7 cellular contexts compared by ENCODE assay signal in the genomic region with DNA sequence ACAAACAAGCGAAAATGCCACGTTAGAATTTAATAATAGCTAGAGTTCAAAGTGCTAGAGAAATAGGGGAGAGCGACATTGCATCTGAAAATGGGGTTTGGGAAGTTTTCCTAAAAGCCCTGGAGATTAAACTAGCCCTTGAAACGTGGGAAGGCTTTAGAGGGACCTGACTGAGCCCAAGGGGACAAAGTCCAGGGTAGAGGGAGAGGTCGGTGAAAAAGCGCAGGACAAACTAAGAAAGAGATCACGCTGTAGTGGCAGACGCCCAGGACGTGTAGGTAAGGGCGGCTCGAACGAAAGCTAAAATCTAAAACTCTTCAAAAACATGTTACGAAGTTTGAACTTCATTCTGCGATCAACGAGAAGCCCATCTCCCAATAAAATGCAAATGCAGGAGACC. TPM values are rescaled to one million over a fixed set of nuclear protein-coding genes. Genes with fewer than 3 reads are reported as not detected.
DNase-seq lines count a peak whose midpoint lies in the region; ATAC-seq and TF ChIP-seq lines count a peak whose summit lies in the region.

No MANE protein-coding gene starts in this region.

- no peaks in the 10 kb centered on the region for H3K27me3 Mint-ChIP-seq in activated CD8-positive, alpha-beta T cell treated with anti-CD3 and anti-CD28 coated beads for 36 hours
- H3K27me3 Mint-ChIP-seq in stimulated activated memory B cell treated with anti-CD40 and anti-IgM and Interleukin-4, amounts not matched to agents 10 μg/mL and 1 μg/mL and 100 μg/mL, for 72 hours, result no peaks in the 10 kb centered on the region

- peak overlapping the region; percentile 51 for H3K9ac ChIP-seq in iPS-15b (ENCODE audit: low read depth, low read length)

- H3K4me3 Mint-ChIP-seq in activated CD8-positive, alpha-beta T cell treated with anti-CD3 and anti-CD28 coated beads for 36 hours, result peak overlapping the region; percentile 76
- peak overlapping the region; percentile 81 for H3K4me3 Mint-ChIP-seq in stimulated activated memory B cell treated with anti-CD40 and anti-IgM and Interleukin-4, amounts not matched to agents 10 μg/mL and 1 μg/mL and 100 μg/mL, for 72 hours

- intact Hi-C loops in activated CD8-positive, alpha-beta T cell treated with anti-CD3 and anti-CD28 coated beads for 36 hours (cut with micrococcal nuclease), result no loop called here
- intact Hi-C loops in sciatic nerve (cut with DNase I), result no loop called here

- peak overlapping the region; percentile 94 for H3K27ac Mint-ChIP-seq in activated CD8-positive, alpha-beta T cell treated with anti-CD3 and anti-CD28 coated beads for 36 hours
- peak overlapping the region; percentile 90 for H3K27ac Mint-ChIP-seq in stimulated activated memory B cell treated with anti-CD40 and anti-IgM and Interleukin-4, amounts not matched to agents 10 μg/mL and 1 μg/mL and 100 μg/mL, for 72 hours

- peaks cover 3% of the 10 kb centered on the region for H3K27me3 ChIP-seq in iPS-15b (ENCODE audit: control insufficient read depth, insufficient read depth, low read length)

- H3K4me1 ChIP-seq in iPS-15b (ENCODE audit: control insufficient read depth, insufficient read depth, low read length), result peaks cover 23% of the 10 kb centered on the region

- no peaks in the 10 kb centered on the region for H3K36me3 ChIP-seq in iPS-15b (ENCODE audit: control insufficient read depth, insufficient read depth, low read length)

- DNase-seq in HFF-Myc (ENCODE audit: extremely low read depth, low read depth), result no peak
- no peak for DNase-seq in activated CD8-positive, alpha-beta T cell treated with anti-CD3 and anti-CD28 coated beads for 36 hours
- no peak for DNase-seq in sciatic nerve (ENCODE audit: low spot score)
- no peak for DNase-seq in HT-29 (ENCODE audit: low spot score)
- no peak for DNase-seq in inferior parietal cortex (ENCODE audit: extremely low spot score)

- POLR2A ChIA-PET in activated CD8-positive, alpha-beta T cell treated with anti-CD3 and anti-CD28 coated beads for 36 hours (lab: Charles Lee), result no interaction called here

- CTCF ChIA-PET in activated CD8-positive, alpha-beta T cell treated with anti-CD3 and anti-CD28 coated beads for 36 hours (lab: Charles Lee), result no interaction called here

- TF ChIP-seq CTCF in HFF-Myc (IDR thresholded peaks at IDR 0.05; ENCODE audit: low read depth, low read length, missing control alignments), result no peak
- no peak for TF ChIP-seq CTCF in activated CD8-positive, alpha-beta T cell treated with anti-CD3 and anti-CD28 coated beads for 36 hours (IDR thresholded peaks at IDR 0.05)

- no peaks in the 10 kb centered on the region for H3K9me3 Mint-ChIP-seq in activated CD8-positive, alpha-beta T cell treated with anti-CD3 and anti-CD28 coated beads for 36 hours
- no peaks in the 10 kb centered on the region for H3K9me3 Mint-ChIP-seq in stimulated activated memory B cell treated with anti-CD40 and anti-IgM and Interleukin-4, amounts not matched to agents 10 μg/mL and 1 μg/mL and 100 μg/mL, for 72 hours

- ATAC-seq in activated CD8-positive, alpha-beta T cell treated with anti-CD3 and anti-CD28 coated beads for 36 hours, result no peak
- ATAC-seq in stimulated activated memory B cell treated with anti-CD40 and anti-IgM and Interleukin-4, amounts not matched to agents 10 μg/mL and 1 μg/mL and 100 μg/mL, for 72 hours, result no peak
- ATAC-seq in sciatic nerve, result no peak

- peaks cover 19% of the 10 kb centered on the region for H3K4me1 Mint-ChIP-seq in activated CD8-positive, alpha-beta T cell treated with anti-CD3 and anti-CD28 coated beads for 36 hours (ENCODE audit: low read depth)
- peaks cover 12% of the 10 kb centered on the region for H3K4me1 Mint-ChIP-seq in stimulated activated memory B cell treated with anti-CD40 and anti-IgM and Interleukin-4, amounts not matched to agents 10 μg/mL and 1 μg/mL and 100 μg/mL, for 72 hours

- peaks cover 2% of the 10 kb centered on the region for H3K36me3 Mint-ChIP-seq in activated CD8-positive, alpha-beta T cell treated with anti-CD3 and anti-CD28 coated beads for 36 hours (ENCODE audit: low read depth)
- H3K36me3 Mint-ChIP-seq in stimulated activated memory B cell treated with anti-CD40 and anti-IgM and Interleukin-4, amounts not matched to agents 10 μg/mL and 1 μg/mL and 100 μg/mL, for 72 hours, result no peaks in the 10 kb centered on the region

- H3K9me3 ChIP-seq in iPS-15b (ENCODE audit: control insufficient read depth, insufficient read depth, low read length), result no peaks in the 10 kb centered on the region

- H3K4me3 ChIP-seq in HFF-Myc (replicated peaks; ENCODE audit: low read depth, low read length), result peak overlapping the region; percentile 63
- H3K4me3 ChIP-seq in iPS-15b (ENCODE audit: low read depth, low read length), result peak overlapping the region; percentile 84

RNA-seq across cellular contexts. Expression of a gene that starts 1.1 kb away (rescaled TPM):
- total RNA-seq in activated CD8-positive, alpha-beta T cell treated with anti-CD3 and anti-CD28 coated beads for 36 hours, result 10 to 100 TPM; 19.3 to 27.0 TPM
- 26.2 TPM for total RNA-seq in sciatic nerve
- total RNA-seq in HT-29 (2014; rRNA removed; shearing (Covaris generic)), result 0.94 and 1.0 TPM in 2 replicates

RNA-seq across cellular contexts. Expression of a gene that starts 31.4 kb away (rescaled TPM):
- total RNA-seq in activated CD8-positive, alpha-beta T cell treated with anti-CD3 and anti-CD28 coated beads for 36 hours, result not detected
- total RNA-seq in sciatic nerve, result not detected
- not detected in 2 replicates for total RNA-seq in HT-29 (2014; rRNA removed; shearing (Covaris generic))

Comparison
In these comparisons a context has a peak if more than half of its experiments do, and no peak if none do; other contexts are left out.
1. RNA of a gene that starts 1.1 kb away (total RNA-seq): 19.3 to 27.0 TPM in activated CD8-positive, alpha-beta T cell treated with anti-CD3 and anti-CD28 coated beads for 36 hours and 26.2 TPM in sciatic nerve (single experiment); 0.94 to 1.0 TPM in HT-29; every median in the first group is over 10 times any median in the second.